Comparison of ENCODE assay signal across 12 cellular contexts in the genomic region with DNA sequence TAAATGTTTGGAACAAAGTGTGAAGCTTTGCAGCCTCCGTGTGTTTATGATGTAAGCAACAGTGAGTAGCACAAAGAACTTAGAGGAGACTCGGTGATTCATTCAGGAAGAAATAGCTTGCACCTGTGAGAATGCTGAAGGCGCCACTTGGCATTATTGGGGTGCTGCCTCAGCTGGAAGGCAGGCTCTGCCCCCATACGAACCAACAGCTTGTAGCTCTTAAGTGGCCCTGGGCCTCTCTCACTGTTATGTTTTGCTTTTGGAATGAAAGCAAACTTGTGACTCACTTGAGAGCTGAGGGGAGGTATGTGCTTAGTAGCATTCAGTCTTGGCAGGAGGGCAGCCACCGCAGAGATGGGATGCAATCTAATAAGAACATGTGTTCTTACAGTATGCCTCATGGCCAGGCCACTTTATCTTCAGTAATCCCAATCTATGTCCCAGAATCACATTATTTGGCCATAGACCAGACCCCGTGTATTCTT.
DNase-seq lines count a peak whose midpoint lies in the region; ATAC-seq, FAIRE-seq and TF ChIP-seq lines count a peak whose summit lies in the region.
"Had no signal": no experiment of that assay in that cellular context is flagged by ENCODE, and none has a peak within 500 bp of the region (broad histone marks: within the 10 kb centered on the region; RNA-seq: fewer than 3 reads in every experiment).

No MANE protein-coding gene starts in this region.

- H3K4me3 ChIP-seq in bronchial epithelial cell (ENCODE audit: low read depth, low read length) = no peak overlapping the region
- H3K4me3 ChIP-seq in lung = no peak overlapping the region
- no peak overlapping the region for H3K4me3 ChIP-seq in uterus
- no peak overlapping the region for H3K4me3 ChIP-seq in small intestine (ENCODE audit: low read depth in 1 of 2, low read length in 2 of 2)

- H3K4me3 Mint-ChIP-seq in activated CD4-positive, alpha-beta T cell treated with anti-CD3 and anti-CD28 coated beads, Interleukin-2, amount 10 ng/mL, durations not matched to agents 24 days and 14 days = no peak overlapping the region

- H3K27me3 Mint-ChIP-seq in activated CD4-positive, alpha-beta T cell treated with anti-CD3 and anti-CD28 coated beads, Interleukin-2, amount 10 ng/mL, durations not matched to agents 24 days and 14 days = no peaks in the 10 kb centered on the region

- DNase-seq in activated CD4-positive, alpha-beta T cell treated with anti-CD3 and anti-CD28 coated beads, Interleukin-2, amount 10 ng/mL, durations not matched to agents 24 days and 14 days = peak; percentile 24
- no peak for DNase-seq in activated CD4-positive, alpha-beta T cell treated with anti-CD3 and anti-CD28 coated beads for 4 hours
- peak; percentile 71 for DNase-seq in bronchial epithelial cell (ENCODE audit: low read depth)
- DNase-seq in lung (ENCODE audit: low spot score) = peak; percentile 73
- DNase-seq in uterus = peak; percentile 24 to 30
- no peak for DNase-seq in 8988T
- DNase-seq in small intestine = no peak
- DNase-seq: activated T-cell treated with anti-CD3 and anti-CD28 coated beads for 4 hours, NCI-H1092, SW 1271 had no signal

- ATAC-seq in lung (ENCODE audit: insufficient read depth, low FRiP score) = peak; percentile 71
- ATAC-seq in HG03025 (IDR thresholded peaks at IDR 0.05; ENCODE audit: low FRiP score, unreplicated experiment) = no peak

- H3K4me1 ChIP-seq in lung (ENCODE audit: control insufficient read depth in 2 of 2, insufficient read depth in 2 of 2, low read length in 2 of 2) (peaks cover 4 to 10% of the 10 kb centered on the region in 2 donors), uterus (no peaks in the 10 kb centered on the region), small intestine (ENCODE audit: control insufficient read depth in 2 of 2, insufficient read depth in 1 of 2, low read depth in 1 of 2, low read length in 1 of 2) (no peaks in the 10 kb centered on the region)

- H3K9me3 ChIP-seq in lung (ENCODE audit: control insufficient read depth in 2 of 2, insufficient read depth in 1 of 2, low read length in 1 of 2) (no peaks in the 10 kb centered on the region), uterus (no peaks in the 10 kb centered on the region), small intestine (ENCODE audit: control insufficient read depth, low read depth) (no peaks in the 10 kb centered on the region)

- no peaks in the 10 kb centered on the region for H3K9me3 Mint-ChIP-seq in activated CD4-positive, alpha-beta T cell treated with anti-CD3 and anti-CD28 coated beads, Interleukin-2, amount 10 ng/mL, durations not matched to agents 24 days and 14 days

- H3K4me1 Mint-ChIP-seq in activated CD4-positive, alpha-beta T cell treated with anti-CD3 and anti-CD28 coated beads, Interleukin-2, amount 10 ng/mL, durations not matched to agents 24 days and 14 days = no peaks in the 10 kb centered on the region

- H3K27ac ChIP-seq in lung (ENCODE audit: low read depth in 1 of 2, low read length in 1 of 2) = peak overlapping the region in 1 of 2 donors; percentile 25
- peak overlapping the region in 1 of 2 donors; percentile 25 for H3K27ac ChIP-seq in uterus
- H3K27ac ChIP-seq in small intestine (ENCODE audit: low read depth in 1 of 2, low read length in 1 of 2) = no peak overlapping the region

- WGBS in lung, 2 donors = 46 to 69% methylated on average over 6 of the region's 6 CpGs
- WGBS in small intestine, 3 donors = 60 to 67% (median 64%) methylated on average over 6 of the region's 6 CpGs

- FAIRE-seq in bronchial epithelial cell (lab: Jason Lieb, UNC) (peak; percentile 94), small intestine (lab: Jason Lieb, UNC) (no peak)
- FAIRE-seq: GM18507 had no signal

- H3K27me3 ChIP-seq in bronchial epithelial cell (ENCODE audit: control insufficient read depth, insufficient read depth, low read length) = no peaks in the 10 kb centered on the region
- H3K27me3 ChIP-seq in lung (ENCODE audit: control insufficient read depth, insufficient read depth) = no peaks in the 10 kb centered on the region
- no peaks in the 10 kb centered on the region for H3K27me3 ChIP-seq in uterus
- no peaks in the 10 kb centered on the region for H3K27me3 ChIP-seq in small intestine (ENCODE audit: control insufficient read depth in 2 of 2, insufficient read depth in 2 of 2, low read length in 2 of 2)

- H3K27ac Mint-ChIP-seq in activated CD4-positive, alpha-beta T cell treated with anti-CD3 and anti-CD28 coated beads, Interleukin-2, amount 10 ng/mL, durations not matched to agents 24 days and 14 days = no peak overlapping the region

- H3K36me3 ChIP-seq in bronchial epithelial cell (ENCODE audit: control insufficient read depth, insufficient read depth, low read length) (no peaks in the 10 kb centered on the region), lung (ENCODE audit: control insufficient read depth in 2 of 2, insufficient read depth in 2 of 2, low read length in 2 of 2) (no peaks in the 10 kb centered on the region), uterus (no peaks in the 10 kb centered on the region), small intestine (ENCODE audit: control insufficient read depth in 2 of 2, insufficient read depth in 2 of 2, low read length in 2 of 2) (no peaks in the 10 kb centered on the region)

- H3K36me3 Mint-ChIP-seq in activated CD4-positive, alpha-beta T cell treated with anti-CD3 and anti-CD28 coated beads, Interleukin-2, amount 10 ng/mL, durations not matched to agents 24 days and 14 days (ENCODE audit: low read depth) = no peaks in the 10 kb centered on the region

- no peak for TF ChIP-seq POLR2A in uterus (IDR thresholded peaks at IDR 0.05)

- intact Hi-C loops in activated CD4-positive, alpha-beta T cell treated with anti-CD3 and anti-CD28 coated beads, Interleukin-2, amount 10 ng/mL, durations not matched to agents 24 days and 14 days (cut with micrococcal nuclease) = loop anchor here (5.0 to 10.0 kb wide), 4 partner anchors 367 to 1020 kb away; no protein-coding TSS in a partner anchor
- intact Hi-C loops in uterus (cut with DNase I; ENCODE audit: low total_unique reads) = no loop called here

- TF ChIP-seq CTCF in bronchial epithelial cell (IDR thresholded peaks at IDR 0.05; ENCODE audit: insufficient read depth, low read length, severe bottlenecking) (no peak), lung (IDR thresholded peaks at IDR 0.05; ENCODE audit: control extremely low read depth, extremely low read depth) (no peak), uterus (IDR thresholded peaks at IDR 0.05) (no peak)

Comparison
In these comparisons a context has a peak if more than half of its experiments do, and no peak if none do; other contexts are left out.
1. DNase-seq: peak in activated CD4-positive, alpha-beta T cell treated with anti-CD3 and anti-CD28 coated beads, Interleukin-2, amount 10 ng/mL, durations not matched to agents 24 days and 14 days (single experiment), bronchial epithelial cell (single experiment), lung (single experiment) and uterus (2 of 2); none in activated CD4-positive, alpha-beta T cell treated with anti-CD3 and anti-CD28 coated beads for 4 hours (0 of 2), 8988T (single experiment) and small intestine (single experiment).